10 cellular contexts compared by ENCODE assay signal in genomic region chr21:31184462-31184861, GRCh38.
A peak's percentile ranks its signal among the peaks of the same experiment; 100 is the strongest.
DNase-seq lines count a peak whose midpoint lies in the region; ATAC-seq and TF ChIP-seq lines count a peak whose summit lies in the region.
"Had no signal": no experiment of that assay in that cellular context is flagged by ENCODE, and none has a peak within 500 bp of the region (broad histone marks: within the 10 kb centered on the region; RNA-seq: fewer than 3 reads in every experiment).

No MANE protein-coding gene starts in this region.

- H3K4me1 ChIP-seq in mucosa of descending colon (ENCODE audit: low read depth): no peaks in the 10 kb centered on the region
- H3K4me1 ChIP-seq: thyroid gland had no signal

- TF ChIP-seq CTCF in mucosa of descending colon (IDR thresholded peaks at IDR 0.05): no peak

- DNase-seq in T follicular helper cell (ENCODE audit: low read depth): peak; percentile 61
- peak; percentile 55 for DNase-seq in activated T-cell treated with anti-CD3 and anti-CD28 coated beads for 1 hour (ENCODE audit: low read depth)
- no peak for DNase-seq in mucosa of descending colon
- peak; percentile 37 to 69 (median 60) for DNase-seq in stimulated activated naive CD4-positive, alpha-beta T cell (lab: John Stamatoyannopoulos, UW)
- DNase-seq in NCI-H226: no peak
- DNase-seq in GM19240 (ENCODE audit: insufficient read length, low spot score): no peak
- DNase-seq: NCI-H2029, thyroid gland had no signal

- no peaks in the 10 kb centered on the region for H3K9me3 ChIP-seq in mucosa of descending colon
- H3K9me3 ChIP-seq: thyroid gland had no signal

- intact Hi-C loops in mucosa of descending colon (cut with DNase I, micrococcal nuclease): loop anchor here in 1 of 2 donors (10.0 kb wide), 1 partner anchor 90 kb away; no protein-coding TSS in a partner anchor

- ATAC-seq in mucosa of descending colon (peak; percentile 37), GM19324 (IDR thresholded peaks at IDR 0.05; ENCODE audit: low FRiP score, unreplicated experiment) (no peak), GM19328 (IDR thresholded peaks at IDR 0.05; ENCODE audit: unreplicated experiment) (no peak)

- H3K36me3 ChIP-seq in mucosa of descending colon (ENCODE audit: low read depth): no peaks in the 10 kb centered on the region
- H3K36me3 ChIP-seq: thyroid gland had no signal

- H3K4me3 ChIP-seq in mucosa of descending colon: no peak overlapping the region
- H3K4me3 ChIP-seq: thyroid gland had no signal

Comparison
In these comparisons a context has a peak if more than half of its experiments do, and no peak if none do; other contexts are left out.
1. DNase-seq: peak in T follicular helper cell (single experiment), activated T-cell treated with anti-CD3 and anti-CD28 coated beads for 1 hour (single experiment) and stimulated activated naive CD4-positive, alpha-beta T cell (6 of 6); none in mucosa of descending colon (0 of 3), NCI-H226 (single experiment) and GM19240 (single experiment).